Comparison of ENCODE assay signal across 8 cellular contexts in the genomic region with DNA sequence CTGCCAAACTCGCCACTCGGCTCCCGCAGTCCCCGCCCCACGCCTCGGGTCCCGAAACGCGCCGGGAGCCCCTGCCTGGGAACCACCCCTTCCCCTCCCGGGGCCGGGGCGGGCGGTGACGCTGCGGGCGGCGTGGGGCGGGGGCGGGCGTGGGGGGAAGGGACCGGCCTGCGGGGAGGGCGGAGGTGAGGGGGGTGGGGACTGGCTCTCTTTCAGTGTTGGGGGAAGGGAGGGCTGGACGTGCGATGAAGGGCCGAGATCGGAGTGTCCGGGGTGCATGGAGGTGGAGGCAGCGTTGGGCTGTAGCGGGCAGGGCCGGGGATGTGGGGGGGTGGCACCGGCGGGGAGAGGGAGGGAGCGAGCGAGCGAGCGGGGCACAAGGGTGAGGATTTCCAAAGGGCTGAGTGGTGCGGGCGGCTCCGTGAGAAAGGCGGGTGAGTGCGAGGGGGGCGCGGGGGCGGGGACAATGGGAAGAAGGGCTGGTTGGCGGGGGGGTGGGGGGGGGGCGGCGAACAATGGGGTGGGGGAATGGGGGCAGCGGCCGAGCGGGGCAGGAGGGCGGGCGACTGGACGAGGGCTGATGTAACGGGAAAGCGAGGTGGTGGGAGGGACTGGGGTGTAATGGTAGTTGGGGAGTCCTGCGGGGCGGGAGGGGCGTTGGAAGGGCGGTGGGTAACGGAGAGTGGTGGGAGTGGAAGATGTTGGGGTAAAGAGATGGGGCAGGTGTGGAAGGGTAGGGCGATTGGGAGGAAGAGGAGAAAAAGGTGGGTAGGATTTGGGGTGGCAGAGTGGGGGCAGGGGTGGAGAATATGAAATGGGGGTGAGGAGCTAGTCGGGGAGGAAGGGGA. TPM values are rescaled to one million over a fixed set of nuclear protein-coding genes. Genes with fewer than 3 reads are reported as not detected.
DNase-seq lines count a peak whose midpoint lies in the region; ATAC-seq, FAIRE-seq and TF ChIP-seq lines count a peak whose summit lies in the region.

No MANE protein-coding gene starts in this region.

- no peak for FAIRE-seq in GM12891 (lab: Jason Lieb, UNC)

- H3K9me3 Mint-ChIP-seq in stimulated activated memory B cell treated with anti-CD40 and anti-IgM and Interleukin-4, amounts not matched to agents 10 μg/mL and 1 μg/mL and 100 μg/mL, for 72 hours: peaks cover 3% of the 10 kb centered on the region

- peaks cover 31% of the 10 kb centered on the region for H3K4me1 Mint-ChIP-seq in stimulated activated memory B cell treated with anti-CD40 and anti-IgM and Interleukin-4, amounts not matched to agents 10 μg/mL and 1 μg/mL and 100 μg/mL, for 72 hours

- peak; percentile 53 for ATAC-seq in stimulated activated memory B cell treated with anti-CD40 and anti-IgM and Interleukin-4, amounts not matched to agents 10 μg/mL and 1 μg/mL and 100 μg/mL, for 72 hours

- TF ChIP-seq POLR2A in GM12891 (IDR thresholded peaks at IDR 0.05; ENCODE audit: low read depth, low read length): no peak

- no peak for TF ChIP-seq CTCF in epithelial cell of proximal tubule (conservative IDR thresholded peaks at IDR 0.05; ENCODE audit: low read depth, low read length)

- peak overlapping the region; percentile 76 for H3K4me3 ChIP-seq in epithelial cell of proximal tubule (ENCODE audit: low read depth, low read length)

- peak overlapping the region; percentile 77 for H3K27ac Mint-ChIP-seq in stimulated activated memory B cell treated with anti-CD40 and anti-IgM and Interleukin-4, amounts not matched to agents 10 μg/mL and 1 μg/mL and 100 μg/mL, for 72 hours

- no peaks in the 10 kb centered on the region for H3K36me3 Mint-ChIP-seq in stimulated activated memory B cell treated with anti-CD40 and anti-IgM and Interleukin-4, amounts not matched to agents 10 μg/mL and 1 μg/mL and 100 μg/mL, for 72 hours

- peak overlapping the region; percentile 95 for H3K4me3 Mint-ChIP-seq in stimulated activated memory B cell treated with anti-CD40 and anti-IgM and Interleukin-4, amounts not matched to agents 10 μg/mL and 1 μg/mL and 100 μg/mL, for 72 hours

- peak; percentile 49 for DNase-seq in GM12891 (ENCODE audit: insufficient read length, low spot score)
- DNase-seq in HCEC 1CT: peak; percentile 45
- DNase-seq in NCI-H146 (lab: John Stamatoyannopoulos, UW): peak; percentile 83
- peak; percentile 77 for DNase-seq in activated CD8-positive, alpha-beta memory T cell treated with anti-CD3 and anti-CD28 coated beads, Interleukin-2, amount 50 U/mL, for 48 hours
- DNase-seq in epithelial cell of proximal tubule (ENCODE audit: low read depth): no peak
- peak; percentile 52 for DNase-seq in myocyte (ENCODE audit: low read depth)
- no peak for DNase-seq in DMS114 treated with DMSO at 0.1 percent for 48 hours (lab: John Stamatoyannopoulos, UW; ENCODE audit: unreplicated experiment)

- no peaks in the 10 kb centered on the region for H3K27me3 Mint-ChIP-seq in stimulated activated memory B cell treated with anti-CD40 and anti-IgM and Interleukin-4, amounts not matched to agents 10 μg/mL and 1 μg/mL and 100 μg/mL, for 72 hours

TF ChIP-seq in GM12891, 5 proteins besides CTCF, POLR2A, EP300 and RAD21:
- no peak for TF ChIP-seq POU2F2 (IDR thresholded peaks at IDR 0.05; ENCODE audit: low read depth, low read length)
- TF ChIP-seq PAX5 (IDR thresholded peaks at IDR 0.05; ENCODE audit: insufficient read depth, low read length, severe bottlenecking): no peak
- TF ChIP-seq TAF1 (IDR thresholded peaks at IDR 0.05; ENCODE audit: low read depth, low read length): no peak
- no peak for TF ChIP-seq SPI1 (IDR thresholded peaks at IDR 0.05; ENCODE audit: low read depth, low read length)
- no peak for TF ChIP-seq POLR2AphosphoS5 (IDR thresholded peaks at IDR 0.05; ENCODE audit: low read depth, low read length)
TF ChIP-seq in GM12891: peak in this region for 0.

RNA-seq across cellular contexts. Expression of gene DCUN1D4, which starts 0.6 kb away (rescaled TPM):
- 6.6 TPM for polyA plus RNA-seq in GM12891 (2012; ENCODE audit: low read depth, missing spikeins)
- total RNA-seq in epithelial cell of proximal tubule: 18.1 and 25.2 TPM in 2 replicates
- total RNA-seq in myocyte: 26.4 and 36.8 TPM in 2 replicates
- polyA plus RNA-seq in myocyte (2012): 31.6 TPM

Comparison
In these comparisons a context has a peak if more than half of its experiments do, and no peak if none do; other contexts are left out.
1. DNase-seq: peak in GM12891 (single experiment), HCEC 1CT (single experiment), NCI-H146 (single experiment), activated CD8-positive, alpha-beta memory T cell treated with anti-CD3 and anti-CD28 coated beads, Interleukin-2, amount 50 U/mL, for 48 hours (single experiment) and myocyte (single experiment); none in epithelial cell of proximal tubule (single experiment) and DMS114 treated with DMSO at 0.1 percent for 48 hours (single experiment).